In genomic region chr11:116145187-116145865, GRCh38 we compare ENCODE assay signal across 35 cellular contexts.
DNase-seq lines count a peak whose midpoint lies in the region; ATAC-seq and TF ChIP-seq lines count a peak whose summit lies in the region.
"Had no signal": no experiment of that assay in that cellular context is flagged by ENCODE, and none has a peak within 500 bp of the region (broad histone marks: within the 10 kb centered on the region; RNA-seq: fewer than 3 reads in every experiment).

No MANE protein-coding gene starts in this region.

- H3K4me3 ChIP-seq in IMR-90 (ENCODE audit: insufficient read depth, low read depth, low read length), result no peak overlapping the region
- H3K4me3 ChIP-seq in trophoblast cell (ENCODE audit: low read depth, low read length), result no peak overlapping the region
- no peak overlapping the region for H3K4me3 ChIP-seq in mammary epithelial cell (replicated peaks in 1 of 3; ENCODE audit: insufficient read depth in 1 of 3, low read depth in 2 of 3, low read length in 3 of 3)
- H3K4me3 ChIP-seq: colonic mucosa, left lung, right lobe of liver, SJSA1, thoracic aorta, uterus had no signal

- H2AFZ ChIP-seq in IMR-90 (replicated peaks; ENCODE audit: low read length, poor library complexity) (no peak overlapping the region), trophoblast cell (ENCODE audit: insufficient read depth, low read length, poor library complexity) (no peak overlapping the region), mammary epithelial cell (ENCODE audit: low read depth, low read length) (no peak overlapping the region)

- no peak overlapping the region for H3K27ac ChIP-seq in IMR-90 (ENCODE audit: insufficient read depth, low read length)
- no peak overlapping the region for H3K27ac ChIP-seq in trophoblast cell (ENCODE audit: low read depth, low read length)
- H3K27ac ChIP-seq in mammary epithelial cell (ENCODE audit: insufficient read depth, low read depth, low read length), result no peak overlapping the region
- H3K27ac ChIP-seq: colonic mucosa, epithelial cell of prostate, left lung, neutrophil, right lobe of liver, SJSA1, thoracic aorta, uterus, WERI-Rb-1 had no signal

- peaks cover 9% of the 10 kb centered on the region for H3K9me3 Mint-ChIP-seq in chondrocyte (ENCODE audit: low read depth)
- H3K9me3 Mint-ChIP-seq: activated naive CD8-positive, alpha-beta T cell treated with anti-CD3 and anti-CD28 coated beads for 36 hours; activated T-cell treated with anti-CD3 and anti-CD28 coated beads, Interleukin-2, amount 50 U/mL, for 24 hours; CD4-positive, alpha-beta T cell; stimulated activated naive CD8-positive, alpha-beta T cell treated with anti-CD3 and anti-CD28 coated beads, Interleukin-15, amount 100 ng/mL, for 72 hours had no signal

- no CpG with 5 or more reads among the region's 14 CpGs for WGBS in IMR-90 (ENCODE audit: extremely low coverage in 2 of 2, insufficient read length in 1 of 2), 2 experiments
- WGBS in trophoblast cell (ENCODE audit: extremely low coverage, insufficient coverage, insufficient read length), result no CpG with 5 or more reads among the region's 14 CpGs
- WGBS in mammary epithelial cell (ENCODE audit: low coverage, missing lambda C conversion rate), result 91% methylated on average over 11 of the region's 14 CpGs

- H4K20me1 ChIP-seq in IMR-90 (ENCODE audit: insufficient read depth, low read length), result no peaks in the 10 kb centered on the region
- H4K20me1 ChIP-seq in mammary epithelial cell (ENCODE audit: insufficient read depth, low read length), result no peaks in the 10 kb centered on the region

- H3K4me2 ChIP-seq in IMR-90 (ENCODE audit: low read depth, low read length) (no peak overlapping the region), trophoblast cell (ENCODE audit: low read length) (no peak overlapping the region), mammary epithelial cell (ENCODE audit: insufficient read depth, low read depth, low read length) (no peak overlapping the region)

- H2BK20ac ChIP-seq in IMR-90 (ENCODE audit: low read depth, low read length), result no peak overlapping the region

- DNase-seq in NCI-H2171 treated with DMSO at 0.1 percent for 48 hours (lab: John Stamatoyannopoulos, UW) (peak; percentile 10), NCI-H2171 (lab: John Stamatoyannopoulos, UW) (no peak), IMR-90 (no peak), chondrocyte (ENCODE audit: low spot score) (no peak), trophoblast cell (no peak), mammary epithelial cell (no peak), GF-D8 (lab: John Stamatoyannopoulos, UW) (no peak)
- DNase-seq: activated CD4-positive, alpha-beta T cell treated with anti-CD3 and anti-CD28 coated beads, Interleukin-2, amount 50 U/mL, for 1 hour; activated gamma-delta T cell; activated naive CD8-positive, alpha-beta T cell treated with anti-CD3 and anti-CD28 coated beads for 36 hours; activated T-cell treated with anti-CD3 and anti-CD28 coated beads, Interleukin-2, amount 50 U/mL, for 24 hours; CD4-positive, alpha-beta T cell; colonic mucosa; effector CD4-positive, alpha-beta T cell; GOT3; left lung; mesenchymal stem cell; MM.1S; NCI-H1417 treated with DMSO at 0.1 percent for 48 hours; NCI-H2029 treated with DMSO at 0.1 percent for 48 hours; NCI-H345; NCI-H69; posterior cingulate gyrus; right lobe of liver; RPMI8226; stimulated activated CD8-positive, alpha-beta memory T cell treated with anti-CD3 and anti-CD28 coated beads, Interleukin-4, amount 100 ng/mL, for 48 hours; stimulated activated naive CD8-positive, alpha-beta T cell treated with anti-CD3 and anti-CD28 coated beads, Interleukin-15, amount 100 ng/mL, for 72 hours; T-cell; uterus; WERI-Rb-1 had no signal

- no peaks in the 10 kb centered on the region for H3K27me3 ChIP-seq in IMR-90 (ENCODE audit: control insufficient read depth, insufficient read depth, low read length)
- no peaks in the 10 kb centered on the region for H3K27me3 ChIP-seq in trophoblast cell (ENCODE audit: insufficient read depth, low read length)
- H3K27me3 ChIP-seq in mammary epithelial cell (ENCODE audit: insufficient read depth, low read length), result no peaks in the 10 kb centered on the region
- H3K27me3 ChIP-seq: colonic mucosa, left lung, neutrophil, right lobe of liver, SJSA1, uterus had no signal

- H3K18ac ChIP-seq in IMR-90 (ENCODE audit: low read depth, low read length) (no peak overlapping the region), trophoblast cell (ENCODE audit: low read length) (no peak overlapping the region)

- H2BK120ac ChIP-seq in IMR-90 (ENCODE audit: low read depth, low read length), result no peak overlapping the region
- H2BK120ac ChIP-seq in trophoblast cell (ENCODE audit: insufficient read depth, low read length, poor library complexity), result no peak overlapping the region

- no peak overlapping the region for H4K5ac ChIP-seq in IMR-90 (ENCODE audit: low read depth, low read length)

- H3K36me3 Mint-ChIP-seq in chondrocyte (ENCODE audit: low read depth), result no peaks in the 10 kb centered on the region
- H3K36me3 Mint-ChIP-seq: activated naive CD8-positive, alpha-beta T cell treated with anti-CD3 and anti-CD28 coated beads for 36 hours; T-cell had no signal

- CTCF ChIA-PET in IMR-90 (lab: Yijun Ruan, JAX), result interaction anchor here (0.7 kb wide), 1 partner anchor 20 kb away, joined by 6 read pairs; no protein-coding TSS in a partner anchor
- CTCF ChIA-PET in mammary epithelial cell (lab: Charles Lee; ENCODE audit: low non-redundant PET), result interaction anchor here (0.7 kb wide), 1 partner anchor 220 kb away, joined by 3 read pairs; no protein-coding TSS in a partner anchor

- H2BK5ac ChIP-seq in IMR-90 (ENCODE audit: low read depth, low read length, poor library complexity, severe bottlenecking), result no peak overlapping the region
- no peak overlapping the region for H2BK5ac ChIP-seq in trophoblast cell (ENCODE audit: low read depth, low read length, poor library complexity)

- ATAC-seq in IMR-90 (ENCODE audit: low read depth), result no peak
- ATAC-seq in HG03460 (IDR thresholded peaks at IDR 0.05; ENCODE audit: unreplicated experiment), result no peak
- ATAC-seq: left lung; right lobe of liver; stimulated activated naive CD8-positive, alpha-beta T cell treated with anti-CD3 and anti-CD28 coated beads, Interleukin-15, amount 100 ng/mL, for 72 hours; T-cell had no signal

- no peak overlapping the region for H3K56ac ChIP-seq in IMR-90 (ENCODE audit: extremely low read depth, insufficient read depth, low read length)

- no peak overlapping the region for H3K4me3 Mint-ChIP-seq in chondrocyte (ENCODE audit: unreplicated experiment)
- H3K4me3 Mint-ChIP-seq: activated naive CD8-positive, alpha-beta T cell treated with anti-CD3 and anti-CD28 coated beads for 36 hours; activated T-cell treated with anti-CD3 and anti-CD28 coated beads, Interleukin-2, amount 50 U/mL, for 24 hours; CD4-positive, alpha-beta T cell; stimulated activated naive CD8-positive, alpha-beta T cell treated with anti-CD3 and anti-CD28 coated beads, Interleukin-15, amount 100 ng/mL, for 72 hours; T-cell had no signal

- intact Hi-C loops in IMR-90 (cut with micrococcal nuclease) (no loop called here), mammary epithelial cell (cut with micrococcal nuclease) (no loop called here)

- no peaks in the 10 kb centered on the region for H3K9me1 ChIP-seq in IMR-90 (ENCODE audit: insufficient read depth, low read length)

- no peak overlapping the region for H4K91ac ChIP-seq in IMR-90 (ENCODE audit: insufficient read depth, low read depth, low read length)
- H4K91ac ChIP-seq in trophoblast cell (ENCODE audit: low read depth, low read length), result peak overlapping the region; percentile 20

- H2BK15ac ChIP-seq in IMR-90 (ENCODE audit: low read depth, low read length), result no peak overlapping the region

- H3K9me3 ChIP-seq in IMR-90 (ENCODE audit: control insufficient read depth, insufficient read depth, low read length) (no peaks in the 10 kb centered on the region), trophoblast cell (ENCODE audit: insufficient read depth, low read depth, low read length) (no peaks in the 10 kb centered on the region), mammary epithelial cell (replicated peaks; ENCODE audit: insufficient read depth, low read length) (no peaks in the 10 kb centered on the region)
- H3K9me3 ChIP-seq: colonic mucosa, neutrophil, right lobe of liver, SJSA1, thoracic aorta, uterus had no signal

- H2AK9ac ChIP-seq in IMR-90 (replicated peaks; ENCODE audit: low read depth, low read length, poor library complexity), result no peak overlapping the region

- dilution Hi-C loops in IMR-90 (cut with HindIII; ENCODE audit: low sequenced_read_pairs, unreplicated experiment) (no loop called here), mammary epithelial cell (cut with HindIII; ENCODE audit: low sequenced_read_pairs) (no loop called here)

- no peak overlapping the region for H3K27ac Mint-ChIP-seq in chondrocyte (ENCODE audit: unreplicated experiment)
- H3K27ac Mint-ChIP-seq: activated naive CD8-positive, alpha-beta T cell treated with anti-CD3 and anti-CD28 coated beads for 36 hours; activated T-cell treated with anti-CD3 and anti-CD28 coated beads, Interleukin-2, amount 50 U/mL, for 24 hours; CD4-positive, alpha-beta T cell; stimulated activated naive CD8-positive, alpha-beta T cell treated with anti-CD3 and anti-CD28 coated beads, Interleukin-15, amount 100 ng/mL, for 72 hours; T-cell had no signal

- TF ChIP-seq RAD21 in IMR-90 (IDR thresholded peaks at IDR 0.05; ENCODE audit: low read length), result no peak; the same call in 1 of the 2 replicates

- H3K4me1 Mint-ChIP-seq in chondrocyte (ENCODE audit: low read depth), result no peaks in the 10 kb centered on the region
- H3K4me1 Mint-ChIP-seq: activated naive CD8-positive, alpha-beta T cell treated with anti-CD3 and anti-CD28 coated beads for 36 hours; stimulated activated naive CD8-positive, alpha-beta T cell treated with anti-CD3 and anti-CD28 coated beads, Interleukin-15, amount 100 ng/mL, for 72 hours; T-cell had no signal

- TF ChIP-seq POLR2A in IMR-90 (IDR thresholded peaks at IDR 0.05; ENCODE audit: low read depth, low read length), result no peak

- H3K27me3 Mint-ChIP-seq in chondrocyte (ENCODE audit: low read depth), result peaks cover 37% of the 10 kb centered on the region

- H3K36me3 ChIP-seq in IMR-90 (ENCODE audit: control insufficient read depth, insufficient read depth, low read length) (no peaks in the 10 kb centered on the region), trophoblast cell (ENCODE audit: control insufficient read depth in 1 of 2, insufficient read depth in 2 of 2, low read length in 2 of 2) (no peaks in the 10 kb centered on the region), mammary epithelial cell (ENCODE audit: insufficient read depth, low read length) (no peaks in the 10 kb centered on the region)
- H3K36me3 ChIP-seq: colonic mucosa, left lung, neutrophil, right lobe of liver, SJSA1, thoracic aorta, uterus, WERI-Rb-1 had no signal

- H3K79me2 ChIP-seq in trophoblast cell (ENCODE audit: control insufficient read depth, insufficient read depth, low read length, poor library complexity) (no peaks in the 10 kb centered on the region), mammary epithelial cell (ENCODE audit: insufficient read depth, low read length) (no peaks in the 10 kb centered on the region)

- no TSS peak for BruUV-seq in IMR-90 (replicated peaks; lab: Mats Ljungman, UMichigan)
- BruUV-seq in mammary epithelial cell (replicated peaks; lab: Mats Ljungman, UMichigan), result no TSS peak

- in situ Hi-C loops in IMR-90 (cut with MboI; ENCODE audit: low sequenced_read_pairs) (no loop called here), mammary epithelial cell (cut with MboI; ENCODE audit: low sequenced_read_pairs in 2 of 2) (no loop called here)

- H3K14ac ChIP-seq in IMR-90 (replicated peaks; ENCODE audit: low read depth, low read length) (no peak overlapping the region), trophoblast cell (ENCODE audit: low read length) (no peak overlapping the region)

- TF ChIP-seq CTCF in IMR-90 (conservative IDR thresholded peaks at IDR 0.05; ENCODE audit: low read depth, low read length) (0 out of 2 replicates have a peak, but pooled peaks have one; percentile 26), chondrocyte (IDR thresholded peaks at IDR 0.05) (peak; percentile 51), mammary epithelial cell (conservative IDR thresholded peaks at IDR 0.05 in 1 of 2, IDR thresholded peaks at IDR 0.05 in 1 of 2; ENCODE audit: extremely low read depth in 1 of 2, insufficient read depth in 1 of 2, low read depth in 1 of 2, low read length in 2 of 2) (peak in 1 of 2 donors; percentile 20)

- H3K4me1 ChIP-seq in IMR-90 (ENCODE audit: control insufficient read depth, insufficient read depth, low read length), result no peaks in the 10 kb centered on the region
- peaks cover 0 to 5% of the 10 kb centered on the region in 2 experiments for H3K4me1 ChIP-seq in trophoblast cell (ENCODE audit: control insufficient read depth in 1 of 2, insufficient read depth in 2 of 2, low read length in 2 of 2)
- no peaks in the 10 kb centered on the region for H3K4me1 ChIP-seq in mammary epithelial cell (ENCODE audit: insufficient read depth, low read length)
- H3K4me1 ChIP-seq: colonic mucosa, left lung, right lobe of liver, SJSA1, uterus had no signal

- H3K9ac ChIP-seq in IMR-90 (ENCODE audit: low read depth, low read length), result no peak overlapping the region
- no peak overlapping the region for H3K9ac ChIP-seq in trophoblast cell (ENCODE audit: low read length)
- no peak overlapping the region for H3K9ac ChIP-seq in mammary epithelial cell (ENCODE audit: insufficient read depth, low read length)

- no peaks in the 10 kb centered on the region for H3K79me1 ChIP-seq in IMR-90 (ENCODE audit: low read depth in 1 of 2, low read length in 2 of 2)
- no peaks in the 10 kb centered on the region for H3K79me1 ChIP-seq in trophoblast cell (ENCODE audit: low read length)

- H3K4ac ChIP-seq in IMR-90 (ENCODE audit: low read depth, low read length), result no peak overlapping the region
- H3K4ac ChIP-seq in trophoblast cell (ENCODE audit: low read depth, low read length), result no peak overlapping the region

- no peak overlapping the region for H3K23ac ChIP-seq in IMR-90 (ENCODE audit: low read depth, low read length)
- no peak overlapping the region for H3K23ac ChIP-seq in trophoblast cell (ENCODE audit: low read length)

- POLR2A ChIA-PET in IMR-90 (lab: Charles Lee; ENCODE audit: unreplicated experiment), result no interaction called here

- H4K8ac ChIP-seq in IMR-90 (ENCODE audit: low read depth in 2 of 2, low read length in 2 of 2) (no peak overlapping the region), trophoblast cell (ENCODE audit: low read depth, low read length) (no peak overlapping the region)

- no peak overlapping the region for H2BK12ac ChIP-seq in trophoblast cell (ENCODE audit: low read length)

- no peak overlapping the region for H4K12ac ChIP-seq in trophoblast cell (ENCODE audit: low read depth, low read length)

- H2AK5ac ChIP-seq in IMR-90 (ENCODE audit: low read depth, low read length) (no peak overlapping the region), trophoblast cell (ENCODE audit: low read length) (no peak overlapping the region)
